In the genomic region with DNA sequence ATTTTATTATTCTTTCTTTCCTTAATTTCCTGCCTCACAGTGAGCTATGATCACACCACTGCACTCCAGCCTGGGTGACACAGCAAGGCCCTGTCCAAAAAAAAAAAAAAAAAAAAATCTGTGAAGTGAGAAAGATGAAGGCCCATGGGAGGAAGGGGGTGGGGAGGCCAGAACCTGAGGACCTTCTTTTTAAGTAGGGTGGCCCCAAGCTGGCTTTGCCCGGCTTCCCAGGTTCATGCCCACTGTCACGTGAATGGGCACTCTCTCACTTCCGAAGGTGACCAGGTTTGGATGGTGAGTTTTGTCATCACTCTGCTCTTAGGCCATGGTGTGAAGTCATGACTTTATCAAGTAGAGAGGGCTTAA, we compare ENCODE assay signal across 17 cellular contexts.
DNase-seq lines count a peak whose midpoint lies in the region; ATAC-seq and TF ChIP-seq lines count a peak whose summit lies in the region.
"Had no signal": no experiment of that assay in that cellular context is flagged by ENCODE, and none has a peak within 500 bp of the region (broad histone marks: within the 10 kb centered on the region; RNA-seq: fewer than 3 reads in every experiment).

No MANE protein-coding gene starts in this region.

- no peak overlapping the region for H3K27ac Mint-ChIP-seq in activated T-helper 2 cell treated with anti-CD3 and anti-CD28 coated beads, Interferon-gamma antibody, Interleukin-2, Interleukin-4, amounts not matched to agents 10 μg/mL and 5 μg/mL and 100 μg/mL, durations not matched to agents 14 hours and 24 hours and 36 hours
- H3K27ac Mint-ChIP-seq: activated naive CD4-positive, alpha-beta T cell treated with anti-CD3 and anti-CD28 coated beads for 36 hours; CD4-positive, CD25-positive, alpha-beta regulatory T cell; naive thymus-derived CD8-positive, alpha-beta T cell had no signal

- H3K27ac ChIP-seq in breast epithelium, result peak overlapping the region; percentile 85 to 94
- H3K27ac ChIP-seq in mammary epithelial cell (ENCODE audit: insufficient read depth, low read depth, low read length), result no peak overlapping the region
- peak overlapping the region; percentile 66 for H3K27ac ChIP-seq in rectal smooth muscle tissue (ENCODE audit: low read depth, low read length)
- H3K27ac ChIP-seq in vagina, result peak overlapping the region; percentile 90

- no peaks in the 10 kb centered on the region for H3K36me3 ChIP-seq in breast epithelium
- H3K36me3 ChIP-seq in mammary epithelial cell (ENCODE audit: insufficient read depth, low read length), result no peaks in the 10 kb centered on the region
- no peaks in the 10 kb centered on the region for H3K36me3 ChIP-seq in rectal smooth muscle tissue (ENCODE audit: control insufficient read depth, insufficient read depth, low read length)
- no peaks in the 10 kb centered on the region for H3K36me3 ChIP-seq in vagina

- WGBS in mammary epithelial cell (ENCODE audit: low coverage, missing lambda C conversion rate), result 92% methylated on average over 3 of the region's 3 CpGs

- no peaks in the 10 kb centered on the region for H3K79me2 ChIP-seq in mammary epithelial cell (ENCODE audit: insufficient read depth, low read length)

- peaks cover 17% of the 10 kb centered on the region for H3K9me3 Mint-ChIP-seq in activated T-helper 2 cell treated with anti-CD3 and anti-CD28 coated beads, Interferon-gamma antibody, Interleukin-2, Interleukin-4, amounts not matched to agents 10 μg/mL and 5 μg/mL and 100 μg/mL, durations not matched to agents 14 hours and 24 hours and 36 hours

- intact Hi-C loops in breast epithelium (cut with DNase I; ENCODE audit: low total_unique reads), result no loop called here
- intact Hi-C loops in mammary epithelial cell (cut with micrococcal nuclease), result loop anchor here (2.0 kb wide), 1 partner anchor 13 kb away; no protein-coding TSS in a partner anchor
- intact Hi-C loops in vagina (cut with DNase I), result loop anchor here (5.0 kb wide), 1 partner anchor 83 kb away; a partner anchor contains a TSS
- intact Hi-C loops in activated T-helper 2 cell treated with anti-CD3 and anti-CD28 coated beads, Interferon-gamma antibody, Interleukin-2, Interleukin-4, amounts not matched to agents 10 μg/mL and 5 μg/mL and 100 μg/mL, durations not matched to agents 14 hours and 24 hours and 36 hours (cut with micrococcal nuclease), result no loop called here

- CTCF ChIA-PET in mammary epithelial cell (lab: Charles Lee; ENCODE audit: low non-redundant PET), result no interaction called here

- H3K27me3 Mint-ChIP-seq in activated T-helper 2 cell treated with anti-CD3 and anti-CD28 coated beads, Interferon-gamma antibody, Interleukin-2, Interleukin-4, amounts not matched to agents 10 μg/mL and 5 μg/mL and 100 μg/mL, durations not matched to agents 14 hours and 24 hours and 36 hours (ENCODE audit: low read depth), result peaks cover 17% of the 10 kb centered on the region

- DNase-seq in breast epithelium (ENCODE audit: low spot score in 2 of 2), result no peak
- DNase-seq in mammary epithelial cell, result no peak
- peak; percentile 55 for DNase-seq in kidney tubule cell (ENCODE audit: low spot score)
- no peak for DNase-seq in vagina (ENCODE audit: extremely low spot score in 2 of 2)
- no peak for DNase-seq in SIG-M5 (lab: John Stamatoyannopoulos, UW)
- DNase-seq in activated T-helper 2 cell treated with anti-CD3 and anti-CD28 coated beads, Interferon-gamma antibody, Interleukin-2, Interleukin-4, amounts not matched to agents 10 μg/mL and 5 μg/mL and 100 μg/mL, durations not matched to agents 14 hours and 24 hours and 36 hours (ENCODE audit: low spot score), result no peak
- DNase-seq: activated CD4-positive, alpha-beta T cell treated with anti-CD3 and anti-CD28 coated beads, Interleukin-2, amount 50 U/mL, for 1 hour; activated naive CD4-positive, alpha-beta T cell treated with anti-CD3 and anti-CD28 coated beads for 36 hours; activated T-cell treated with anti-CD3 and anti-CD28 coated beads for 4 hours; CD4-positive, CD25-positive, alpha-beta regulatory T cell; DMS79 treated with DMSO at 0.1 percent for 48 hours; naive thymus-derived CD8-positive, alpha-beta T cell; NCI-H1092; NCI-H748 treated with DMSO at 0.1 percent for 48 hours; retina had no signal

- no peak overlapping the region for H3K4me3 Mint-ChIP-seq in activated T-helper 2 cell treated with anti-CD3 and anti-CD28 coated beads, Interferon-gamma antibody, Interleukin-2, Interleukin-4, amounts not matched to agents 10 μg/mL and 5 μg/mL and 100 μg/mL, durations not matched to agents 14 hours and 24 hours and 36 hours (ENCODE audit: low read depth)
- H3K4me3 Mint-ChIP-seq: activated naive CD4-positive, alpha-beta T cell treated with anti-CD3 and anti-CD28 coated beads for 36 hours; CD4-positive, CD25-positive, alpha-beta regulatory T cell; naive thymus-derived CD8-positive, alpha-beta T cell had no signal

- no peak overlapping the region for H2AFZ ChIP-seq in mammary epithelial cell (ENCODE audit: low read depth, low read length)

- H3K4me3 ChIP-seq in breast epithelium (peak overlapping the region in 1 of 3 donors; percentile 73), mammary epithelial cell (replicated peaks in 1 of 3; ENCODE audit: insufficient read depth in 1 of 3, low read depth in 2 of 3, low read length in 3 of 3) (no peak overlapping the region), rectal smooth muscle tissue (ENCODE audit: low read length) (no peak overlapping the region), vagina (peak overlapping the region in 1 of 2 donors; percentile 51)

- no peak for ATAC-seq in HG03457 (IDR thresholded peaks at IDR 0.05; ENCODE audit: unreplicated experiment)
- ATAC-seq: naive thymus-derived CD8-positive, alpha-beta T cell had no signal

- H3K9me3 ChIP-seq in breast epithelium (peaks cover 0 to 10% of the 10 kb centered on the region in 2 donors), mammary epithelial cell (replicated peaks; ENCODE audit: insufficient read depth, low read length) (peaks cover 8% of the 10 kb centered on the region), vagina (peaks cover 3% of the 10 kb centered on the region)

- no peaks in the 10 kb centered on the region for H4K20me1 ChIP-seq in mammary epithelial cell (ENCODE audit: insufficient read depth, low read length)

- no peaks in the 10 kb centered on the region for H3K4me1 ChIP-seq in breast epithelium
- H3K4me1 ChIP-seq in mammary epithelial cell (ENCODE audit: insufficient read depth, low read length), result peaks cover 7% of the 10 kb centered on the region
- H3K4me1 ChIP-seq in rectal smooth muscle tissue (ENCODE audit: control insufficient read depth, insufficient read depth, low read length), result no peaks in the 10 kb centered on the region
- peaks cover 31% of the 10 kb centered on the region for H3K4me1 ChIP-seq in vagina

- no peaks in the 10 kb centered on the region for H3K27me3 ChIP-seq in breast epithelium
- H3K27me3 ChIP-seq in mammary epithelial cell (ENCODE audit: insufficient read depth, low read length), result peaks cover 12% of the 10 kb centered on the region
- peaks cover 3% of the 10 kb centered on the region for H3K27me3 ChIP-seq in rectal smooth muscle tissue (ENCODE audit: control insufficient read depth, insufficient read depth, low read length)
- no peaks in the 10 kb centered on the region for H3K27me3 ChIP-seq in vagina

- in situ Hi-C loops in mammary epithelial cell (cut with MboI; ENCODE audit: low sequenced_read_pairs in 2 of 2), result no loop called here

- H3K4me2 ChIP-seq in mammary epithelial cell (ENCODE audit: insufficient read depth, low read depth, low read length), result no peak overlapping the region

- no peak overlapping the region for H3K9ac ChIP-seq in mammary epithelial cell (ENCODE audit: insufficient read depth, low read length)
- no peak overlapping the region for H3K9ac ChIP-seq in rectal smooth muscle tissue (ENCODE audit: low read length)

- TF ChIP-seq CTCF in breast epithelium (IDR thresholded peaks at IDR 0.05) (no peak), mammary epithelial cell (conservative IDR thresholded peaks at IDR 0.05 in 1 of 2, IDR thresholded peaks at IDR 0.05 in 1 of 2; ENCODE audit: extremely low read depth in 1 of 2, insufficient read depth in 1 of 2, low read depth in 1 of 2, low read length in 2 of 2) (no peak), vagina (IDR thresholded peaks at IDR 0.05) (no peak)

- H3K4me1 Mint-ChIP-seq in activated T-helper 2 cell treated with anti-CD3 and anti-CD28 coated beads, Interferon-gamma antibody, Interleukin-2, Interleukin-4, amounts not matched to agents 10 μg/mL and 5 μg/mL and 100 μg/mL, durations not matched to agents 14 hours and 24 hours and 36 hours (ENCODE audit: low read depth), result no peaks in the 10 kb centered on the region
- H3K4me1 Mint-ChIP-seq: CD4-positive, CD25-positive, alpha-beta regulatory T cell had no signal

- no peaks in the 10 kb centered on the region for H3K36me3 Mint-ChIP-seq in activated T-helper 2 cell treated with anti-CD3 and anti-CD28 coated beads, Interferon-gamma antibody, Interleukin-2, Interleukin-4, amounts not matched to agents 10 μg/mL and 5 μg/mL and 100 μg/mL, durations not matched to agents 14 hours and 24 hours and 36 hours (ENCODE audit: low read depth)

- dilution Hi-C loops in mammary epithelial cell (cut with HindIII; ENCODE audit: low sequenced_read_pairs), result loop anchor here (5.0 kb wide), 3 partner anchors 48 to 113 kb away; a partner anchor contains a TSS

- BruUV-seq in mammary epithelial cell (replicated peaks; lab: Mats Ljungman, UMichigan), result no TSS peak

- TF ChIP-seq POLR2A in breast epithelium (IDR thresholded peaks at IDR 0.05) (no peak), vagina (IDR thresholded peaks at IDR 0.05) (no peak)

Comparison
In these comparisons a context has a peak if more than half of its experiments do, and no peak if none do; other contexts are left out.
1. intact Hi-C loops: an anchor here in mammary epithelial cell (2.0 kb wide) and vagina (5.0 kb wide); none called in breast epithelium and activated T-helper 2 cell treated with anti-CD3 and anti-CD28 coated beads, Interferon-gamma antibody, Interleukin-2, Interleukin-4, amounts not matched to agents 10 μg/mL and 5 μg/mL and 100 μg/mL, durations not matched to agents 14 hours and 24 hours and 36 hours.